ENCODE assay signal across 1 cellular context in the genomic region with DNA sequence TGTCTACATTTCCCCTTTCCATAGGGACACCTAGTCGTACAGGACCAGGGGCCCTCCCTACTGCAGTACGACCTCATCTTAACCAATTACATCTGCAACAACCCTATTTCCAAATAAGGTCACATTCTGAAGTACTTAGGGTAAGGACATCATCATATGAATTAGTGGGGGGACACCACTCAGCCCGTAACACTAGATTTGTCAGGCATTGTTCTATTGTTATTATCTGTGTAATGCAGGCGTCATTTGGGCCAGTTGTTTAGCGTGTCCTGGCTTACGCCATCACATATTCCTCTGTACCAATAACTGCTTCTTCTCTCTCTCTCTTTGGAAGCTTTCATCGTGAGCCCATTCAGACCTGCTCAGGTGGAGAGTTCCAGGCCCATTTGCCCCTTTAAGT.
TF ChIP-seq lines count a peak whose summit lies in the region.

No MANE protein-coding gene starts in this region.

TF ChIP-seq in GM23338, 12 proteins besides CTCF, POLR2A, EP300 and RAD21 (continued from another document):
- TF ChIP-seq ZNF114 (CRISPR knock-in tag; IDR thresholded peaks at IDR 0.05) = no peak
- no peak for TF ChIP-seq EZH2phosphoT487 (IDR thresholded peaks at IDR 0.05; ENCODE audit: unreplicated experiment)
- TF ChIP-seq POLR2AphosphoS5 (IDR thresholded peaks at IDR 0.05; ENCODE audit: low read depth) = no peak
- TF ChIP-seq STAT1 (IDR thresholded peaks at IDR 0.05; ENCODE audit: unreplicated experiment) = no peak
- TF ChIP-seq, protein P1, sequence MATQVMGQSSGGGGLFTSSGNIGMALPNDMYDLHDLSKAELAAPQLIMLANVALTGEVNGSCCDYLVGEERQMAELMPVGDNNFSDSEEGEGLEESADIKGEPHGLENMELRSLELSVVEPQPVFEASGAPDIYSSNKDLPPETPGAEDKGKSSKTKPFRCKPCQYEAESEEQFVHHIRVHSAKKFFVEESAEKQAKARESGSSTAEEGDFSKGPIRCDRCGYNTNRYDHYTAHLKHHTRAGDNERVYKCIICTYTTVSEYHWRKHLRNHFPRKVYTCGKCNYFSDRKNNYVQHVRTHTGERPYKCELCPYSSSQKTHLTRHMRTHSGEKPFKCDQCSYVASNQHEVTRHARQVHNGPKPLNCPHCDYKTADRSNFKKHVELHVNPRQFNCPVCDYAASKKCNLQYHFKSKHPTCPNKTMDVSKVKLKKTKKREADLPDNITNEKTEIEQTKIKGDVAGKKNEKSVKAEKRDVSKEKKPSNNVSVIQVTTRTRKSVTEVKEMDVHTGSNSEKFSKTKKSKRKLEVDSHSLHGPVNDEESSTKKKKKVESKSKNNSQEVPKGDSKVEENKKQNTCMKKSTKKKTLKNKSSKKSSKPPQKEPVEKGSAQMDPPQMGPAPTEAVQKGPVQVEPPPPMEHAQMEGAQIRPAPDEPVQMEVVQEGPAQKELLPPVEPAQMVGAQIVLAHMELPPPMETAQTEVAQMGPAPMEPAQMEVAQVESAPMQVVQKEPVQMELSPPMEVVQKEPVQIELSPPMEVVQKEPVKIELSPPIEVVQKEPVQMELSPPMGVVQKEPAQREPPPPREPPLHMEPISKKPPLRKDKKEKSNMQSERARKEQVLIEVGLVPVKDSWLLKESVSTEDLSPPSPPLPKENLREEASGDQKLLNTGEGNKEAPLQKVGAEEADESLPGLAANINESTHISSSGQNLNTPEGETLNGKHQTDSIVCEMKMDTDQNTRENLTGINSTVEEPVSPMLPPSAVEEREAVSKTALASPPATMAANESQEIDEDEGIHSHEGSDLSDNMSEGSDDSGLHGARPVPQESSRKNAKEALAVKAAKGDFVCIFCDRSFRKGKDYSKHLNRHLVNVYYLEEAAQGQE (IDR thresholded peaks at IDR 0.05; ENCODE audit: unreplicated experiment) = no peak
- TF ChIP-seq EZH2 (IDR thresholded peaks at IDR 0.05; ENCODE audit: low read depth, unreplicated experiment) = no peak
- no peak for TF ChIP-seq NANOG (IDR thresholded peaks at IDR 0.05; ENCODE audit: borderline replicate concordance)
- no peak for TF ChIP-seq JUNB (IDR thresholded peaks at IDR 0.05; ENCODE audit: unreplicated experiment)
- TF ChIP-seq, protein P2, sequence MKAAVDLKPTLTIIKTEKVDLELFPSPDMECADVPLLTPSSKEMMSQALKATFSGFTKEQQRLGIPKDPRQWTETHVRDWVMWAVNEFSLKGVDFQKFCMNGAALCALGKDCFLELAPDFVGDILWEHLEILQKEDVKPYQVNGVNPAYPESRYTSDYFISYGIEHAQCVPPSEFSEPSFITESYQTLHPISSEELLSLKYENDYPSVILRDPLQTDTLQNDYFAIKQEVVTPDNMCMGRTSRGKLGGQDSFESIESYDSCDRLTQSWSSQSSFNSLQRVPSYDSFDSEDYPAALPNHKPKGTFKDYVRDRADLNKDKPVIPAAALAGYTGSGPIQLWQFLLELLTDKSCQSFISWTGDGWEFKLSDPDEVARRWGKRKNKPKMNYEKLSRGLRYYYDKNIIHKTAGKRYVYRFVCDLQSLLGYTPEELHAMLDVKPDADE (IDR thresholded peaks at IDR 0.05) = no peak
